In genomic region chr14:75050852-75051555, GRCh38 we compare ENCODE assay signal across 1 cellular context.
TF ChIP-seq lines count a peak whose summit lies in the region.

Gene MLH3 (minus strand): TSS chr14:75051467. CDS start chr14:75049655, 1,812 bp downstream.

TF ChIP-seq in HEK293, 187 proteins besides CTCF, POLR2A, EP300 and RAD21 (continued from another document):
- TF ChIP-seq PATZ1 (tag by site-specific recombination; IDR thresholded peaks at IDR 0.05): 0 out of 2 replicates have a peak, but pooled peaks have one; percentile 15
- no peak for TF ChIP-seq YY2 (tag by site-specific recombination; IDR thresholded peaks at IDR 0.05)
- no peak for TF ChIP-seq ZNF513 (tag by site-specific recombination; IDR thresholded peaks at IDR 0.05)
- TF ChIP-seq ZNF585B (tag by site-specific recombination; IDR thresholded peaks at IDR 0.05): no peak
- TF ChIP-seq, protein P1, sequence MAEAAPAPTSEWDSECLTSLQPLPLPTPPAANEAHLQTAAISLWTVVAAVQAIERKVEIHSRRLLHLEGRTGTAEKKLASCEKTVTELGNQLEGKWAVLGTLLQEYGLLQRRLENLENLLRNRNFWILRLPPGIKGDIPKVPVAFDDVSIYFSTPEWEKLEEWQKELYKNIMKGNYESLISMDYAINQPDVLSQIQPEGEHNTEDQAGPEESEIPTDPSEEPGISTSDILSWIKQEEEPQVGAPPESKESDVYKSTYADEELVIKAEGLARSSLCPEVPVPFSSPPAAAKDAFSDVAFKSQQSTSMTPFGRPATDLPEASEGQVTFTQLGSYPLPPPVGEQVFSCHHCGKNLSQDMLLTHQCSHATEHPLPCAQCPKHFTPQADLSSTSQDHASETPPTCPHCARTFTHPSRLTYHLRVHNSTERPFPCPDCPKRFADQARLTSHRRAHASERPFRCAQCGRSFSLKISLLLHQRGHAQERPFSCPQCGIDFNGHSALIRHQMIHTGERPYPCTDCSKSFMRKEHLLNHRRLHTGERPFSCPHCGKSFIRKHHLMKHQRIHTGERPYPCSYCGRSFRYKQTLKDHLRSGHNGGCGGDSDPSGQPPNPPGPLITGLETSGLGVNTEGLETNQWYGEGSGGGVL (tag by site-specific recombination; IDR thresholded peaks at IDR 0.05): no peak
- TF ChIP-seq ZNF692 (tag by site-specific recombination; IDR thresholded peaks at IDR 0.05): peak; percentile 81
- peak; percentile 58; the same call in 1 of the 2 replicates for TF ChIP-seq ZNF76 (tag by site-specific recombination; IDR thresholded peaks at IDR 0.05; ENCODE audit: borderline replicate concordance, low read depth)
- TF ChIP-seq GLIS2 (tag by site-specific recombination; IDR thresholded peaks at IDR 0.05): peak; percentile 41; the same call in 1 of the 2 replicates
- no peak for TF ChIP-seq ZNF473 (tag by site-specific recombination; IDR thresholded peaks at IDR 0.05)
- TF ChIP-seq ZNF561 (tag by site-specific recombination; IDR thresholded peaks at IDR 0.05; ENCODE audit: borderline replicate concordance): peak; percentile 77; the same call in 1 of the 2 replicates
- TF ChIP-seq ZFP69B (tag by site-specific recombination; IDR thresholded peaks at IDR 0.05): 0 out of 2 replicates have a peak, but pooled peaks have one; percentile 5
- TF ChIP-seq HOXD13 (CRISPR knock-in tag; IDR thresholded peaks at IDR 0.05; ENCODE audit: borderline replicate concordance): no peak
- no peak for TF ChIP-seq ZBTB7A (tag by site-specific recombination; IDR thresholded peaks at IDR 0.05; ENCODE audit: low read depth)
- peak; percentile 96 for TF ChIP-seq ZBTB26 (tag by site-specific recombination; optimal IDR thresholded peaks at IDR 0.05)
- TF ChIP-seq KLF8 (tag by site-specific recombination; IDR thresholded peaks at IDR 0.05): peak; percentile 33; the same call in 1 of the 2 replicates
- TF ChIP-seq ZNF521 (tag by site-specific recombination; IDR thresholded peaks at IDR 0.05): no peak
- TF ChIP-seq OSR2 (tag by site-specific recombination; IDR thresholded peaks at IDR 0.05): no peak
- TF ChIP-seq ZNF335 (tag by site-specific recombination; conservative IDR thresholded peaks at IDR 0.05): peak; percentile 83
- TF ChIP-seq ZNF16 (tag by site-specific recombination; IDR thresholded peaks at IDR 0.05; ENCODE audit: low read depth): no peak
- TF ChIP-seq ZXDB (tag by site-specific recombination; IDR thresholded peaks at IDR 0.05): peak; percentile 59
- no peak for TF ChIP-seq IKZF3 (tag by site-specific recombination; IDR thresholded peaks at IDR 0.05)
- no peak for TF ChIP-seq TRIM28 (IDR thresholded peaks at IDR 0.05; ENCODE audit: borderline replicate concordance, low read length)
